In the genomic region with DNA sequence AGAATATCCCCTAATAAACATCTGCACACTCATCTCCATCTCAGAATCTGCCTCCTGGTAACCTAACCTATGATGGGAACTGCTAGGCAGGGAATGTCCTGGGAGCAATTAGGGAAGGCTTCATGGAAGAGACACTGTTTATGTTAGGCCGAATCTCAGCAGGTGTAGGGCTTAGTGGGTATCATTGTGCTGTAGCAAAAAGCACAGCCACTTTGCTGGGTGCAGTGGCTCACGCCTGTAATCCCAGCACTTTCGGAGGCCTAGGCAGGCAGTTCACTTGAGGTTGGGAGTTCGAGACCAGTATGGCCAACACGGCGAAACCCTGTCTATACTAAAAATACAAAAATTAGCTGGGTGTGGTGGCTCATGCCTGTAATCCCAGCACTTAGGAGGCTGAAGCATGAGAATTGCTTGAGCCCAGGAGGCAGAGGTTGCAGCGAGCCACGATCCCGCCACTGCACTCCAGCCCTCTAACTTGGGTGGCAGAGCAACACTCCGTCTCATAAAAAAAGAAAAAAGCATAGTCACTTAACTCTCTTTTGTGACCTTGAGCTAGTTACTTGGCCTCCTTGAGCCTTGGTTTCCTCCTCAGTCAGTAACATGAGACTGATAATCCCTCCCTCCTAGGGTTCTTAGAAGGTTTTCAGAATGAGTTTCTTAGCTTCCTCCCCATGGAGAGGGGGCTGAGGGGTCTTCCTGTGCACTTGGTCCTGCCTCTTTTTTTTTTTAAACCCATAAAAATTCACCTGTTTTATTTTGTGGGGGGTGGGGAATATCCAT, we compare ENCODE assay signal across 20 cellular contexts. TPM values are rescaled to one million over a fixed set of nuclear protein-coding genes. Genes with fewer than 3 reads are reported as not detected.
A peak's percentile ranks its signal among the peaks of the same experiment; 100 is the strongest.
DNase-seq lines count a peak whose midpoint lies in the region; ATAC-seq, FAIRE-seq and TF ChIP-seq lines count a peak whose summit lies in the region.
"Had no signal": no experiment of that assay in that cellular context is flagged by ENCODE, and none has a peak within 500 bp of the region (broad histone marks: within the 10 kb centered on the region; RNA-seq: fewer than 3 reads in every experiment).

No MANE protein-coding gene starts in this region.

- dilution Hi-C loops in endothelial cell of umbilical vein (cut with MboI; ENCODE audit: extremely low pct_ligation_motif_present, low sequenced_read_pairs) = no loop called here

- no peak overlapping the region for H3K4me3 Mint-ChIP-seq in GM23338

- intact Hi-C loops in endothelial cell of umbilical vein (cut with micrococcal nuclease) = no loop called here
- intact Hi-C loops in left lung (cut with DNase I) = no loop called here

- H3K9ac ChIP-seq in HUES64 (ENCODE audit: low read depth, low read length) (0 out of 2 replicates have a peak overlapping the region, but pooled peaks have one; percentile 7), endothelial cell of umbilical vein (replicated peaks; ENCODE audit: extremely low read depth, insufficient read depth, low read length) (no peak overlapping the region)

- H3K79me2 ChIP-seq in GM23338 (replicated peaks; ENCODE audit: insufficient read depth) (no peaks in the 10 kb centered on the region), endothelial cell of umbilical vein (ENCODE audit: control insufficient read depth, insufficient read depth, low read length) (no peaks in the 10 kb centered on the region)

- H3K9me3 ChIP-seq in HUES64 (ENCODE audit: insufficient read depth, low read depth, low read length) (no peaks in the 10 kb centered on the region), endothelial cell of umbilical vein (replicated peaks; ENCODE audit: control insufficient read depth, insufficient read depth, low read length) (no peaks in the 10 kb centered on the region), left lung (no peaks in the 10 kb centered on the region)

- no peak overlapping the region for H2AFZ ChIP-seq in GM23338
- no peak overlapping the region for H2AFZ ChIP-seq in endothelial cell of umbilical vein (ENCODE audit: low read depth, low read length)

- H3K4me2 ChIP-seq in GM23338 (peak overlapping the region; percentile 63), endothelial cell of umbilical vein (ENCODE audit: insufficient read depth, low read length) (no peak overlapping the region)

- no peaks in the 10 kb centered on the region for H3K9me1 ChIP-seq in endothelial cell of umbilical vein (replicated peaks; ENCODE audit: control insufficient read depth, extremely low read depth, insufficient read depth, low read length)

- H3K4me1 Mint-ChIP-seq in GM23338 = peaks cover 35% of the 10 kb centered on the region

- peak; percentile 15 for FAIRE-seq in endothelial cell of umbilical vein (lab: Jason Lieb, UNC)
- FAIRE-seq: GM12891, GM18507 had no signal

- peak; percentile 4; the same call in 2 of the 3 replicates for ATAC-seq in GM23338
- no peak for ATAC-seq in HG02981 (IDR thresholded peaks at IDR 0.05; ENCODE audit: unreplicated experiment)
- ATAC-seq in left lung = no peak

- H3K27me3 ChIP-seq in GM23338 (ENCODE audit: insufficient read depth) (0 out of 2 replicates have a peak, but pooled peaks cover 14% of the 10 kb centered on the region), HUES64 (ENCODE audit: insufficient read depth, low read length) (peaks cover 18% of the 10 kb centered on the region), endothelial cell of umbilical vein (ENCODE audit: control insufficient read depth in 2 of 2, insufficient read depth in 2 of 2, low read length in 2 of 2) (no peaks in the 10 kb centered on the region), left lung (no peaks in the 10 kb centered on the region)

- peaks cover 3% of the 10 kb centered on the region; the same call in 1 of the 3 replicates for H3K9me3 Mint-ChIP-seq in GM23338
- H3K9me3 Mint-ChIP-seq: IgD-negative memory B cell had no signal

- H3K27ac Mint-ChIP-seq in GM23338 = 0 out of 2 replicates have a peak overlapping the region, but pooled peaks have one; percentile 0
- H3K27ac Mint-ChIP-seq: IgD-negative memory B cell had no signal

- CTCF ChIA-PET in endothelial cell of umbilical vein (lab: Charles Lee) = interaction anchor here (1.0 to 1.6 kb wide), 2 partner anchors 236 to 282 kb away, joined by 3 to 5 read pairs; no protein-coding TSS in a partner anchor

- peaks cover 11% of the 10 kb centered on the region for H3K27me3 Mint-ChIP-seq in GM23338 (ENCODE audit: insufficient read depth, low read depth, poor library complexity)

- BruUV-seq in endothelial cell of umbilical vein (replicated peaks; lab: Mats Ljungman, UMichigan) = no TSS peak

- no peaks in the 10 kb centered on the region for H3K36me3 ChIP-seq in GM23338 (ENCODE audit: insufficient read depth)
- H3K36me3 ChIP-seq in HUES64 (ENCODE audit: insufficient read depth, low read length) = 0 out of 2 replicates have a peak, but pooled peaks cover 3% of the 10 kb centered on the region
- H3K36me3 ChIP-seq in endothelial cell of umbilical vein (ENCODE audit: control insufficient read depth in 2 of 2, extremely low read depth in 1 of 2, insufficient read depth in 2 of 2, low read length in 2 of 2) = no peaks in the 10 kb centered on the region
- H3K36me3 ChIP-seq in left lung = peaks cover 0 to 4% of the 10 kb centered on the region in 2 donors

- POLR2A ChIA-PET in endothelial cell of umbilical vein (lab: Charles Lee) = interaction anchor here (0.7 kb wide), 1 partner anchor 13 kb away, joined by 3 read pairs; no protein-coding TSS in a partner anchor

- H3K36me3 Mint-ChIP-seq in GM23338 (ENCODE audit: low read depth) = peaks cover 7% of the 10 kb centered on the region; the same call in 2 of the 3 replicates

- TF ChIP-seq CTCF in GM23338 (conservative IDR thresholded peaks at IDR 0.05; ENCODE audit: low read depth in 2 of 2) (no peak), endothelial cell of umbilical vein (IDR thresholded peaks at IDR 0.05; ENCODE audit: extremely low read depth in 1 of 2, insufficient read depth in 1 of 2, low read depth in 1 of 2, low read length in 2 of 2) (no peak), left lung (IDR thresholded peaks at IDR 0.05) (no peak)

- H3K4me1 ChIP-seq in GM23338 (ENCODE audit: insufficient read depth) (peaks cover 26% of the 10 kb centered on the region), HUES64 (ENCODE audit: insufficient read depth, low read length) (peaks cover 18% of the 10 kb centered on the region), endothelial cell of umbilical vein (ENCODE audit: control insufficient read depth, extremely low read depth, insufficient read depth, low read length) (peaks cover 3% of the 10 kb centered on the region), left lung (peaks cover 0 to 20% of the 10 kb centered on the region in 2 donors)

- no peak for DNase-seq in GM23338 (ENCODE audit: low spot score)
- no peak for DNase-seq in endothelial cell of umbilical vein (ENCODE audit: low read depth, low spot score)
- DNase-seq in HuH-7.5 (ENCODE audit: low spot score) = no peak
- DNase-seq in left lung = no peak
- DNase-seq: ACHN, AML-193, COR-L47, GF-D8, NCI-H1417, NCI-H1930, NCI-H526 treated with DMSO at 0.1 percent for 48 hours, SW 1271 had no signal

- no peaks in the 10 kb centered on the region for H3K9me2 ChIP-seq in GM23338 (ENCODE audit: insufficient read depth)

- H4K20me1 ChIP-seq in GM23338 (replicated peaks; ENCODE audit: insufficient read depth) (no peaks in the 10 kb centered on the region), endothelial cell of umbilical vein (replicated peaks; ENCODE audit: control insufficient read depth, extremely low read depth, insufficient read depth, low read length) (no peaks in the 10 kb centered on the region)

- 74% methylated on average over 10 of the region's 10 CpGs for WGBS in HUES64

- no peak overlapping the region for H3K4me3 ChIP-seq in GM23338
- no peak overlapping the region for H3K4me3 ChIP-seq in HUES64 (ENCODE audit: low read length)
- H3K4me3 ChIP-seq in endothelial cell of umbilical vein (replicated peaks in 1 of 3; ENCODE audit: insufficient read depth in 1 of 3, low read depth in 1 of 3, low read length in 3 of 3) = no peak overlapping the region
- no peak overlapping the region for H3K4me3 ChIP-seq in left lung

- peak overlapping the region; percentile 90 for H3K27ac ChIP-seq in GM23338 (ENCODE audit: low read depth)
- peak overlapping the region; percentile 15; the same call in 1 of the 2 replicates for H3K27ac ChIP-seq in HUES64 (ENCODE audit: low read depth, low read length)
- no peak overlapping the region for H3K27ac ChIP-seq in endothelial cell of umbilical vein (ENCODE audit: insufficient read depth, low read depth, low read length)
- H3K27ac ChIP-seq in left lung = no peak overlapping the region

- peaks cover 18% of the 10 kb centered on the region for H3F3A ChIP-seq in GM23338 (replicated peaks; ENCODE audit: low read depth)

- TF ChIP-seq POLR2A in endothelial cell of umbilical vein (IDR thresholded peaks at IDR 0.05; ENCODE audit: low read depth, low read length) = no peak

RNA-seq across cellular contexts. Expression of gene RAB42, which starts 3.5 kb away (rescaled TPM):
- total RNA-seq in GM23338 (2014; rRNA removed; shearing (Covaris generic)) = 17.7 and 22.5 TPM in 2 replicates
- polyA plus RNA-seq in GM23338 (2016; fragmentation: Nextera tagmentation; extraction: Ambion mirVana) = 12.4 and 13.0 TPM in 2 replicates
- 5.9 TPM for polyA plus RNA-seq in HUES64 (2013, experiment 1 of 2)
- polyA plus RNA-seq in HUES64 (2013, experiment 2 of 2) = 7.2 TPM
- total RNA-seq in endothelial cell of umbilical vein = 1.2 and 2.0 TPM in 2 replicates
- polyA plus RNA-seq in endothelial cell of umbilical vein = 1.4 and 1.8 TPM in 2 replicates
- 1.8 TPM in 2 replicates for polyA plus RNA-seq in endothelial cell of umbilical vein (2011; cell fraction: cytosol; rRNA removed)
- polyA plus RNA-seq in endothelial cell of umbilical vein (2011; cell fraction: nucleus; rRNA removed) = 0.28 and 0.43 TPM in 2 replicates
- polyA plus RNA-seq in endothelial cell of umbilical vein (2012) = 0.55 and 0.98 TPM in 2 replicates
- polyA minus RNA-seq in endothelial cell of umbilical vein = 0.66 and 1.6 TPM in 2 replicates
- polyA minus RNA-seq in endothelial cell of umbilical vein (2011; cell fraction: cytosol; rRNA and poly(A)+ RNA removed) = 0.92 TPM
- polyA minus RNA-seq in endothelial cell of umbilical vein (2011; cell fraction: nucleus; rRNA and poly(A)+ RNA removed) = 0.63 TPM in 1 of 2 replicates, not detected in the other
- total RNA-seq in left lung = 10 to 100 TPM in 1 of 2 donors, 1 to 10 TPM in 1; 6.1 to 17.7 TPM
- total RNA-seq: SK-MEL-5 had no signal
- polyA plus RNA-seq: IgD-negative memory B cell had no signal

RNA-seq across cellular contexts. Expression of gene TRNAU1AP, which starts 42.7 kb away (rescaled TPM):
- 13.0 and 20.3 TPM in 2 replicates for total RNA-seq in GM23338 (2014; rRNA removed; shearing (Covaris generic))
- polyA plus RNA-seq in GM23338 (2016; fragmentation: Nextera tagmentation; extraction: Ambion mirVana) (39.2 and 42.1 TPM in 2 replicates), endothelial cell of umbilical vein (31.5 and 32.7 TPM in 2 replicates)
- 23.9 TPM for polyA plus RNA-seq in HUES64 (2013, experiment 1 of 2)
- polyA plus RNA-seq in HUES64 (2013, experiment 2 of 2) = 22.3 TPM
- total RNA-seq in endothelial cell of umbilical vein (46.2 and 49.0 TPM in 2 replicates), left lung (10 to 100 TPM; 26.1 to 27.0 TPM)
- 37.3 and 37.6 TPM in 2 replicates for polyA plus RNA-seq in endothelial cell of umbilical vein (2011; cell fraction: cytosol; rRNA removed)
- 69.7 and 70.4 TPM in 2 replicates for polyA plus RNA-seq in endothelial cell of umbilical vein (2011; cell fraction: nucleus; rRNA removed)
- 26.7 and 48.7 TPM in 2 replicates for polyA plus RNA-seq in endothelial cell of umbilical vein (2012)
- 16.3 and 27.8 TPM in 2 replicates for polyA minus RNA-seq in endothelial cell of umbilical vein
- 12.3 TPM for polyA minus RNA-seq in endothelial cell of umbilical vein (2011; cell fraction: cytosol; rRNA and poly(A)+ RNA removed)
- polyA minus RNA-seq in endothelial cell of umbilical vein (2011; cell fraction: nucleus; rRNA and poly(A)+ RNA removed) = 17.6 and 27.1 TPM in 2 replicates

RNA-seq across cellular contexts. Expression of gene TAF12, which starts 47.3 kb away (rescaled TPM):
- total RNA-seq in GM23338 (2014; rRNA removed; shearing (Covaris generic)) = 15.2 and 18.4 TPM in 2 replicates
- polyA plus RNA-seq in GM23338 (2016; fragmentation: Nextera tagmentation; extraction: Ambion mirVana) (44.4 and 46.8 TPM in 2 replicates), endothelial cell of umbilical vein (13.9 and 17.7 TPM in 2 replicates)
- polyA plus RNA-seq in HUES64 (2013, experiment 1 of 2) = 22.2 TPM
- polyA plus RNA-seq in HUES64 (2013, experiment 2 of 2) = 26.6 TPM
- total RNA-seq in endothelial cell of umbilical vein (15.3 and 18.2 TPM in 2 replicates), left lung (10 to 100 TPM; 23.2 to 25.2 TPM)
- 26.9 and 27.6 TPM in 2 replicates for polyA plus RNA-seq in endothelial cell of umbilical vein (2011; cell fraction: cytosol; rRNA removed)
- 10.9 and 12.7 TPM in 2 replicates for polyA plus RNA-seq in endothelial cell of umbilical vein (2011; cell fraction: nucleus; rRNA removed)
- 17.2 and 28.7 TPM in 2 replicates for polyA plus RNA-seq in endothelial cell of umbilical vein (2012)
- 7.8 and 18.1 TPM in 2 replicates for polyA minus RNA-seq in endothelial cell of umbilical vein
- polyA minus RNA-seq in endothelial cell of umbilical vein (2011; cell fraction: cytosol; rRNA and poly(A)+ RNA removed) = 7.4 TPM
- 2.5 and 4.8 TPM in 2 replicates for polyA minus RNA-seq in endothelial cell of umbilical vein (2011; cell fraction: nucleus; rRNA and poly(A)+ RNA removed)

RNA-seq across cellular contexts. Expression of gene RNU11, which starts 52.8 kb away (rescaled TPM):
- not detected in 2 replicates for total RNA-seq in GM23338 (2014; rRNA removed; shearing (Covaris generic))
- not detected in 2 replicates for polyA plus RNA-seq in GM23338 (2016; fragmentation: Nextera tagmentation; extraction: Ambion mirVana)
- 5,976 TPM for polyA plus RNA-seq in HUES64 (2013, experiment 1 of 2)
- 5,446 TPM for polyA plus RNA-seq in HUES64 (2013, experiment 2 of 2)
- total RNA-seq in endothelial cell of umbilical vein = not detected in 2 replicates
- polyA plus RNA-seq in endothelial cell of umbilical vein = not detected in 2 replicates
- not detected in 2 replicates for polyA plus RNA-seq in endothelial cell of umbilical vein (2011; cell fraction: cytosol; rRNA removed)
- not detected in 2 replicates for polyA plus RNA-seq in endothelial cell of umbilical vein (2011; cell fraction: nucleus; rRNA removed)
- not detected in 2 replicates for polyA plus RNA-seq in endothelial cell of umbilical vein (2012)
- polyA minus RNA-seq in endothelial cell of umbilical vein = not detected in 2 replicates
- 5,299 TPM for polyA minus RNA-seq in endothelial cell of umbilical vein (2011; cell fraction: cytosol; rRNA and poly(A)+ RNA removed)
- polyA minus RNA-seq in endothelial cell of umbilical vein (2011; cell fraction: nucleus; rRNA and poly(A)+ RNA removed) = not detected in 2 replicates
- total RNA-seq in left lung = not detected
- total RNA-seq: Daoy, LHCN-M2, SK-MEL-5 had no signal
- polyA plus RNA-seq: IgD-negative memory B cell had no signal

Comparison
In these comparisons a context has a peak if more than half of its experiments do, and no peak if none do; other contexts are left out.
1. H3K27ac ChIP-seq: peak in GM23338 (single experiment) and HUES64 (single experiment); none in endothelial cell of umbilical vein (single experiment) and left lung (0 of 2).